Comparison of ENCODE assay signal across 20 cellular contexts in the genomic region with DNA sequence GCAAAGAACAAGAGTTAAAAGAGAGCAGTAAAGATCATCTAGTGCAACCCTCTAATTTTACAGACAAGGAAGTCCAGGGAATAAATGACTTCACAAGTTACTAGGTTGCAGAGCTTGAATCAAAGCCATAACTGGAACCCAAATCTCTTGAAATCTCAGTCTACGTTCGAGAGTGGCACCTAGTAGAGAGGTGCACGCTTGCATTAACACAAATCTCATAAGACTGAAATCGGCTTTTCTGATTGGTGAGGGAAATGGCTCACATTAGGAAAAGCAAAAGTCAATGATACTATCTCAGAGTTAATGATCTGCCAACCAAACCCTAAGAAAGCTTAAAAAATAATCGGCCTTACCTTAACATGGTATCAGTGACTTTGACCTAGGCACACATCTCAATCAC. TPM values are rescaled to one million over a fixed set of nuclear protein-coding genes. Genes with fewer than 3 reads are reported as not detected.
"Had no signal": no experiment of that assay in that cellular context is flagged by ENCODE, and none has a peak within 500 bp of the region (broad histone marks: within the 10 kb centered on the region; RNA-seq: fewer than 3 reads in every experiment).

No MANE protein-coding gene starts in this region.

- H3K9ac ChIP-seq: parathyroid adenoma had no signal

- H2AFZ ChIP-seq: parathyroid adenoma had no signal

- H3K36me3 ChIP-seq: spleen, upper lobe of right lung had no signal

- H3K4me1 ChIP-seq: parathyroid adenoma had no signal

- H3K27ac Mint-ChIP-seq: activated CD4-positive, alpha-beta memory T cell treated with anti-CD3 and anti-CD28 coated beads, Interleukin-2, amount 10 ng/mL, durations not matched to agents 7 days and 5 days; activated CD8-positive, alpha-beta memory T cell treated with anti-CD3 and anti-CD28 coated beads, Interleukin-2, amount 10 ng/mL, durations not matched to agents 7 days and 5 days; activated naive CD8-positive, alpha-beta T cell treated with anti-CD3 and anti-CD28 coated beads, Interleukin-2, amount 10 ng/mL, durations not matched to agents 7 days and 5 days; activated T-helper 17 cell treated with anti-CD3 and anti-CD28 coated beads, Interleukin-2, amount 50 U/mL, for 72 hours; effector memory CD8-positive, alpha-beta T cell; naive B cell; stimulated activated memory B cell treated with anti-CD40 and anti-IgM and Interleukin-4, amounts not matched to agents 10 μg/mL and 1 μg/mL and 100 μg/mL, for 72 hours had no signal

- H3K27ac ChIP-seq: parathyroid adenoma, spleen, testis, upper lobe of right lung had no signal

- H3K36me3 Mint-ChIP-seq: activated CD8-positive, alpha-beta memory T cell treated with anti-CD3 and anti-CD28 coated beads, Interleukin-2, amount 10 ng/mL, durations not matched to agents 7 days and 5 days; activated naive CD8-positive, alpha-beta T cell treated with anti-CD3 and anti-CD28 coated beads, Interleukin-2, amount 10 ng/mL, durations not matched to agents 7 days and 5 days; naive B cell; stimulated activated memory B cell treated with anti-CD40 and anti-IgM and Interleukin-4, amounts not matched to agents 10 μg/mL and 1 μg/mL and 100 μg/mL, for 72 hours had no signal

- H3K4me1 Mint-ChIP-seq: activated CD4-positive, alpha-beta memory T cell treated with anti-CD3 and anti-CD28 coated beads, Interleukin-2, amount 10 ng/mL, durations not matched to agents 7 days and 5 days; activated CD8-positive, alpha-beta memory T cell treated with anti-CD3 and anti-CD28 coated beads, Interleukin-2, amount 10 ng/mL, durations not matched to agents 7 days and 5 days; activated naive CD8-positive, alpha-beta T cell treated with anti-CD3 and anti-CD28 coated beads, Interleukin-2, amount 10 ng/mL, durations not matched to agents 7 days and 5 days; activated T-helper 17 cell treated with anti-CD3 and anti-CD28 coated beads, Interleukin-2, amount 50 U/mL, for 72 hours; naive B cell; stimulated activated memory B cell treated with anti-CD40 and anti-IgM and Interleukin-4, amounts not matched to agents 10 μg/mL and 1 μg/mL and 100 μg/mL, for 72 hours had no signal

- H3K4me3 ChIP-seq: spleen, testis, upper lobe of right lung had no signal

- H3K9me3 ChIP-seq: spleen, testis, upper lobe of right lung had no signal

- H3K79me2 ChIP-seq: parathyroid adenoma had no signal

- ATAC-seq: activated CD8-positive, alpha-beta memory T cell treated with anti-CD3 and anti-CD28 coated beads, Interleukin-2, amount 10 ng/mL, durations not matched to agents 7 days and 5 days; activated T-helper 17 cell treated with anti-CD3 and anti-CD28 coated beads, Interleukin-2, amount 50 U/mL, for 72 hours; effector memory CD8-positive, alpha-beta T cell; left lobe of liver; stimulated activated memory B cell treated with anti-CD40 and anti-IgM and Interleukin-4, amounts not matched to agents 10 μg/mL and 1 μg/mL and 100 μg/mL, for 72 hours; upper lobe of right lung had no signal

- H3K9me3 Mint-ChIP-seq: activated naive CD8-positive, alpha-beta T cell treated with anti-CD3 and anti-CD28 coated beads, Interleukin-2, amount 10 ng/mL, durations not matched to agents 7 days and 5 days had no signal

- DNase-seq: activated CD4-positive, alpha-beta memory T cell treated with anti-CD3 and anti-CD28 coated beads, Interleukin-2, amount 10 ng/mL, durations not matched to agents 7 days and 5 days; activated CD4-positive, alpha-beta T cell treated with anti-CD3 and anti-CD28 coated beads for 48 hours; activated CD4-positive, CD25-positive, alpha-beta regulatory T cell; activated CD8-positive, alpha-beta memory T cell treated with anti-CD3 and anti-CD28 coated beads, Interleukin-2, amount 10 ng/mL, durations not matched to agents 7 days and 5 days; activated naive CD4-positive, alpha-beta T cell treated with Interleukin-2 at 50 U/mL for 16 hours; activated naive CD8-positive, alpha-beta T cell treated with anti-CD3 and anti-CD28 coated beads, Interleukin-2, amount 10 ng/mL, durations not matched to agents 7 days and 5 days; amygdala; effector memory CD8-positive, alpha-beta T cell; foreskin fibroblast; hippocampal formation; midbrain; naive B cell; spleen; stimulated activated CD4-positive, alpha-beta T cell treated with anti-CD3 and anti-CD28 coated beads, Interleukin-4, amount 100 ng/mL, for 4 hours; testis; upper lobe of right lung had no signal

- H3K27me3 Mint-ChIP-seq: activated CD4-positive, alpha-beta memory T cell treated with anti-CD3 and anti-CD28 coated beads, Interleukin-2, amount 10 ng/mL, durations not matched to agents 7 days and 5 days; activated CD8-positive, alpha-beta memory T cell treated with anti-CD3 and anti-CD28 coated beads, Interleukin-2, amount 10 ng/mL, durations not matched to agents 7 days and 5 days; activated naive CD8-positive, alpha-beta T cell treated with anti-CD3 and anti-CD28 coated beads, Interleukin-2, amount 10 ng/mL, durations not matched to agents 7 days and 5 days; activated T-helper 17 cell treated with anti-CD3 and anti-CD28 coated beads, Interleukin-2, amount 50 U/mL, for 72 hours; effector memory CD8-positive, alpha-beta T cell; naive B cell; stimulated activated memory B cell treated with anti-CD40 and anti-IgM and Interleukin-4, amounts not matched to agents 10 μg/mL and 1 μg/mL and 100 μg/mL, for 72 hours had no signal

- H3K4me3 Mint-ChIP-seq: activated CD4-positive, alpha-beta memory T cell treated with anti-CD3 and anti-CD28 coated beads, Interleukin-2, amount 10 ng/mL, durations not matched to agents 7 days and 5 days; activated CD8-positive, alpha-beta memory T cell treated with anti-CD3 and anti-CD28 coated beads, Interleukin-2, amount 10 ng/mL, durations not matched to agents 7 days and 5 days; activated naive CD8-positive, alpha-beta T cell treated with anti-CD3 and anti-CD28 coated beads, Interleukin-2, amount 10 ng/mL, durations not matched to agents 7 days and 5 days; activated T-helper 17 cell treated with anti-CD3 and anti-CD28 coated beads, Interleukin-2, amount 50 U/mL, for 72 hours; effector memory CD8-positive, alpha-beta T cell; naive B cell; stimulated activated memory B cell treated with anti-CD40 and anti-IgM and Interleukin-4, amounts not matched to agents 10 μg/mL and 1 μg/mL and 100 μg/mL, for 72 hours had no signal

- H3K27me3 ChIP-seq: spleen, testis, upper lobe of right lung had no signal

RNA-seq across cellular contexts. Expression of a gene that starts 43.0 kb away (rescaled TPM):
- total RNA-seq: activated naive CD8-positive, alpha-beta T cell treated with anti-CD3 and anti-CD28 coated beads, Interleukin-2, amount 10 ng/mL, durations not matched to agents 7 days and 5 days; activated T-helper 17 cell treated with anti-CD3 and anti-CD28 coated beads, Interleukin-2, amount 50 U/mL, for 72 hours had no signal
